ENCODE assay signal across 8 cellular contexts in the genomic region with DNA sequence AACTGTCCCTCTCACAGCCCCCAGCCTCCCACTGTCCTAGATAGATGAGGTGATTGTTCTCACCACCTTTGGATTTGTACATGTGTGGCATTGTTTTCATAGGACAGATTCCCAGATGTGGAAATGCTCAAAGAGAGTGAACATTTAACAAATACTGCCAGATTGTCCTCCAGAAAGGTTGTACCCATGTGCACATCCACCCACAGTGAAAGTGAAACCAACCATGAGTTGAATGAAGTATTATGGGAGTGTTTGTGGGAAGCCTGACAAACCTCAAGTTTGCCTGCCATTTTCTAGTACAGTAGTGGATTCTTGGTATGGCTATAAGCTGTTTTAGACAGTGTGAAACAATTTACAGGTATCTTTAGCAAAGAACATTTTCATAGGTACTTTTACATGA. TPM values are rescaled to one million over a fixed set of nuclear protein-coding genes. Genes with fewer than 3 reads are reported as not detected.
A peak's percentile ranks its signal among the peaks of the same experiment; 100 is the strongest.
DNase-seq lines count a peak whose midpoint lies in the region; TF ChIP-seq lines count a peak whose summit lies in the region.

No MANE protein-coding gene starts in this region.

- no peak for TF ChIP-seq CTCF in choroid plexus epithelial cell (conservative IDR thresholded peaks at IDR 0.05; ENCODE audit: low read depth, low read length)
- TF ChIP-seq CTCF in progenitor cell of endocrine pancreas (IDR thresholded peaks at IDR 0.05; ENCODE audit: unreplicated experiment), result no peak

- H3K4me3 ChIP-seq in choroid plexus epithelial cell (ENCODE audit: low read depth, low read length) (no peak overlapping the region), subcutaneous abdominal adipose tissue (ENCODE audit: low read depth in 1 of 5, low read length in 5 of 5) (peak overlapping the region in 1 of 5 donors; percentile 34)

- peaks cover 5% of the 10 kb centered on the region for H3K27me3 Mint-ChIP-seq in activated naive CD4-positive, alpha-beta T cell treated with anti-CD3 and anti-CD28 coated beads, Interleukin-2, amount 10 ng/mL, durations not matched to agents 7 days and 5 days
- no peaks in the 10 kb centered on the region for H3K27me3 Mint-ChIP-seq in progenitor cell of endocrine pancreas

- H3K9me3 Mint-ChIP-seq in activated naive CD4-positive, alpha-beta T cell treated with anti-CD3 and anti-CD28 coated beads, Interleukin-2, amount 10 ng/mL, durations not matched to agents 7 days and 5 days, result peaks cover 5% of the 10 kb centered on the region
- no peaks in the 10 kb centered on the region for H3K9me3 Mint-ChIP-seq in progenitor cell of endocrine pancreas (ENCODE audit: low read depth)

- peaks cover 30% of the 10 kb centered on the region for H3K4me1 Mint-ChIP-seq in activated naive CD4-positive, alpha-beta T cell treated with anti-CD3 and anti-CD28 coated beads, Interleukin-2, amount 10 ng/mL, durations not matched to agents 7 days and 5 days
- H3K4me1 Mint-ChIP-seq in progenitor cell of endocrine pancreas (ENCODE audit: low read depth), result peaks cover 4% of the 10 kb centered on the region

- no peaks in the 10 kb centered on the region for H3K36me3 ChIP-seq in subcutaneous abdominal adipose tissue (ENCODE audit: control insufficient read depth in 5 of 5, insufficient read depth in 5 of 5, low read length in 5 of 5)

- peaks cover 0 to 10% (median 3%) of the 10 kb centered on the region in 5 donors for H3K4me1 ChIP-seq in subcutaneous abdominal adipose tissue (ENCODE audit: control insufficient read depth in 5 of 5, insufficient read depth in 5 of 5, low read length in 5 of 5)

- no peak overlapping the region for H3K9ac ChIP-seq in subcutaneous abdominal adipose tissue (ENCODE audit: low read length in 5 of 5)

- peak; percentile 46 for DNase-seq in activated naive CD4-positive, alpha-beta T cell treated with anti-CD3 and anti-CD28 coated beads, Interleukin-2, amount 10 ng/mL, durations not matched to agents 7 days and 5 days
- DNase-seq in activated naive CD4-positive, alpha-beta T cell treated with Interleukin-2 at 50 U/mL for 16 hours, result no peak
- DNase-seq in MV-4-11 (lab: John Stamatoyannopoulos, UW), result peak; percentile 51
- peak; percentile 28 for DNase-seq in choroid plexus epithelial cell (ENCODE audit: low read depth)
- DNase-seq in progenitor cell of endocrine pancreas (ENCODE audit: low spot score, unreplicated experiment), result no peak
- no peak for DNase-seq in stimulated activated CD4-positive, alpha-beta T cell treated with anti-CD3 and anti-CD28 coated beads, Interleukin-1b, Interleukin-23, amount 100 ng/mL, for 48 hours
- no peak for DNase-seq in NCI-H524 (lab: John Stamatoyannopoulos, UW)

- H3K27ac Mint-ChIP-seq in activated naive CD4-positive, alpha-beta T cell treated with anti-CD3 and anti-CD28 coated beads, Interleukin-2, amount 10 ng/mL, durations not matched to agents 7 days and 5 days, result peak overlapping the region; percentile 71
- H3K27ac Mint-ChIP-seq in progenitor cell of endocrine pancreas, result no peak overlapping the region

- H3K27ac ChIP-seq in subcutaneous abdominal adipose tissue (ENCODE audit: low read depth, low read length), result peak overlapping the region; percentile 23

- CTCF ChIA-PET in activated naive CD4-positive, alpha-beta T cell treated with anti-CD3 and anti-CD28 coated beads, Interleukin-2, amount 10 ng/mL, durations not matched to agents 7 days and 5 days (lab: Charles Lee), result interaction anchor here (0.7 kb wide), 1 partner anchor 9 kb away, joined by 3 read pairs; no protein-coding TSS in a partner anchor

- peaks cover 3% of the 10 kb centered on the region for H3K36me3 Mint-ChIP-seq in activated naive CD4-positive, alpha-beta T cell treated with anti-CD3 and anti-CD28 coated beads, Interleukin-2, amount 10 ng/mL, durations not matched to agents 7 days and 5 days
- no peaks in the 10 kb centered on the region for H3K36me3 Mint-ChIP-seq in progenitor cell of endocrine pancreas (ENCODE audit: insufficient read depth)

- H3K4me3 Mint-ChIP-seq in activated naive CD4-positive, alpha-beta T cell treated with anti-CD3 and anti-CD28 coated beads, Interleukin-2, amount 10 ng/mL, durations not matched to agents 7 days and 5 days, result peak overlapping the region; percentile 16
- no peak overlapping the region for H3K4me3 Mint-ChIP-seq in progenitor cell of endocrine pancreas (ENCODE audit: low read depth)

- no peaks in the 10 kb centered on the region for H3K27me3 ChIP-seq in subcutaneous abdominal adipose tissue (ENCODE audit: control insufficient read depth in 5 of 5, insufficient read depth in 4 of 5, low read length in 5 of 5)

- no peaks in the 10 kb centered on the region for H3K9me3 ChIP-seq in subcutaneous abdominal adipose tissue (ENCODE audit: control insufficient read depth in 5 of 5, low read length in 5 of 5)

RNA-seq across cellular contexts. Expression of gene ANKRD6, which starts 42.7 kb away (rescaled TPM):
- total RNA-seq in progenitor cell of endocrine pancreas, result 29.7 and 32.4 TPM in 2 replicates

Comparison
In these comparisons a context has a peak if more than half of its experiments do, and no peak if none do; other contexts are left out.
1. DNase-seq: peak in activated naive CD4-positive, alpha-beta T cell treated with anti-CD3 and anti-CD28 coated beads, Interleukin-2, amount 10 ng/mL, durations not matched to agents 7 days and 5 days (single experiment), MV-4-11 (single experiment) and choroid plexus epithelial cell (single experiment); none in activated naive CD4-positive, alpha-beta T cell treated with Interleukin-2 at 50 U/mL for 16 hours (single experiment), progenitor cell of endocrine pancreas (single experiment), stimulated activated CD4-positive, alpha-beta T cell treated with anti-CD3 and anti-CD28 coated beads, Interleukin-1b, Interleukin-23, amount 100 ng/mL, for 48 hours (single experiment) and NCI-H524 (0 of 2).